Comparison of ENCODE assay signal across 8 cellular contexts in genomic region chr5:10760976-10761841, GRCh38. TPM values are rescaled to one million over a fixed set of nuclear protein-coding genes. Genes with fewer than 3 reads are reported as not detected.
A peak's percentile ranks its signal among the peaks of the same experiment; 100 is the strongest.
DNase-seq lines count a peak whose midpoint lies in the region; ATAC-seq and FAIRE-seq lines count a peak whose summit lies in the region.

A gene with protein sequence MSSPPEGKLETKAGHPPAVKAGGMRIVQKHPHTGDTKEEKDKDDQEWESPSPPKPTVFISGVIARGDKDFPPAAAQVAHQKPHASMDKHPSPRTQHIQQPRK (minus strand): TSS chr5:10761234. CDS start chr5:10761068, 166 bp downstream.

- H3K4me1 Mint-ChIP-seq in activated T-helper 1 cell treated with anti-CD3 and anti-CD28 coated beads, Interleukin-12 subunit alpha, Interleukin-12 subunit beta, Interleukin-2, Interleukin-4 antibody, amounts not matched to agents 30 ng/mL and 10 ng/mL and 1 ng/mL, durations not matched to agents 14 hours and 24 hours and 36 hours (ENCODE audit: low read depth): peaks cover 51% of the 10 kb centered on the region
- peaks cover 44 to 58% (median 52%) of the 10 kb centered on the region in 3 donors for H3K4me1 Mint-ChIP-seq in naive B cell
- peaks cover 60% of the 10 kb centered on the region for H3K4me1 Mint-ChIP-seq in stimulated activated memory B cell treated with anti-CD40 and anti-IgM and Interleukin-4, amounts not matched to agents 10 μg/mL and 1 μg/mL and 100 μg/mL, for 72 hours

- H3K27me3 Mint-ChIP-seq in activated T-helper 1 cell treated with anti-CD3 and anti-CD28 coated beads, Interleukin-12 subunit alpha, Interleukin-12 subunit beta, Interleukin-2, Interleukin-4 antibody, amounts not matched to agents 30 ng/mL and 10 ng/mL and 1 ng/mL, durations not matched to agents 14 hours and 24 hours and 36 hours (ENCODE audit: insufficient read depth): peaks cover 9% of the 10 kb centered on the region
- H3K27me3 Mint-ChIP-seq in naive B cell: no peaks in the 10 kb centered on the region
- no peaks in the 10 kb centered on the region for H3K27me3 Mint-ChIP-seq in stimulated activated memory B cell treated with anti-CD40 and anti-IgM and Interleukin-4, amounts not matched to agents 10 μg/mL and 1 μg/mL and 100 μg/mL, for 72 hours

- peak; percentile 78 for DNase-seq in DMS53 treated with DMSO at 0.1 percent for 48 hours (lab: John Stamatoyannopoulos, UW; ENCODE audit: unreplicated experiment)
- DNase-seq in Jurkat, Clone E6-1 (ENCODE audit: low read depth, low spot score): peak; percentile 82
- peak; percentile 82 for DNase-seq in RCC 7860 (ENCODE audit: low spot score)
- DNase-seq in activated T-helper 1 cell treated with anti-CD3 and anti-CD28 coated beads, Interleukin-12 subunit alpha, Interleukin-12 subunit beta, Interleukin-2, Interleukin-4 antibody, amounts not matched to agents 30 ng/mL and 10 ng/mL and 1 ng/mL, durations not matched to agents 14 hours and 24 hours and 36 hours (ENCODE audit: low spot score): peak; percentile 91
- peak; percentile 88 for DNase-seq in fibroblast of gingiva (ENCODE audit: low read depth)
- peak; percentile 93 for DNase-seq in naive B cell

- no peak for FAIRE-seq in RCC 7860 (lab: Jason Lieb, UNC)

- H3K27ac Mint-ChIP-seq in activated T-helper 1 cell treated with anti-CD3 and anti-CD28 coated beads, Interleukin-12 subunit alpha, Interleukin-12 subunit beta, Interleukin-2, Interleukin-4 antibody, amounts not matched to agents 30 ng/mL and 10 ng/mL and 1 ng/mL, durations not matched to agents 14 hours and 24 hours and 36 hours: peak within 1 kb of the TSS; percentile 89
- peak within 1 kb of the TSS; percentile 89 to 98 (median 98) for H3K27ac Mint-ChIP-seq in naive B cell
- peak within 1 kb of the TSS; percentile 85 for H3K27ac Mint-ChIP-seq in stimulated activated memory B cell treated with anti-CD40 and anti-IgM and Interleukin-4, amounts not matched to agents 10 μg/mL and 1 μg/mL and 100 μg/mL, for 72 hours

- intact Hi-C loops in activated T-helper 1 cell treated with anti-CD3 and anti-CD28 coated beads, Interleukin-12 subunit alpha, Interleukin-12 subunit beta, Interleukin-2, Interleukin-4 antibody, amounts not matched to agents 30 ng/mL and 10 ng/mL and 1 ng/mL, durations not matched to agents 14 hours and 24 hours and 36 hours (cut with micrococcal nuclease): loop anchor here (1.0 to 5.0 kb wide), 7 partner anchors 64 to 511 kb away; partner anchors contain the start of genes ANKRD33B and CCT5

- H3K36me3 Mint-ChIP-seq in activated T-helper 1 cell treated with anti-CD3 and anti-CD28 coated beads, Interleukin-12 subunit alpha, Interleukin-12 subunit beta, Interleukin-2, Interleukin-4 antibody, amounts not matched to agents 30 ng/mL and 10 ng/mL and 1 ng/mL, durations not matched to agents 14 hours and 24 hours and 36 hours (ENCODE audit: low read depth): peaks cover 6% of the 10 kb centered on the region
- H3K36me3 Mint-ChIP-seq in naive B cell: no peaks in the 10 kb centered on the region
- peaks cover 12% of the 10 kb centered on the region for H3K36me3 Mint-ChIP-seq in stimulated activated memory B cell treated with anti-CD40 and anti-IgM and Interleukin-4, amounts not matched to agents 10 μg/mL and 1 μg/mL and 100 μg/mL, for 72 hours

- H3K9me3 Mint-ChIP-seq in activated T-helper 1 cell treated with anti-CD3 and anti-CD28 coated beads, Interleukin-12 subunit alpha, Interleukin-12 subunit beta, Interleukin-2, Interleukin-4 antibody, amounts not matched to agents 30 ng/mL and 10 ng/mL and 1 ng/mL, durations not matched to agents 14 hours and 24 hours and 36 hours: no peaks in the 10 kb centered on the region
- no peaks in the 10 kb centered on the region for H3K9me3 Mint-ChIP-seq in naive B cell
- H3K9me3 Mint-ChIP-seq in stimulated activated memory B cell treated with anti-CD40 and anti-IgM and Interleukin-4, amounts not matched to agents 10 μg/mL and 1 μg/mL and 100 μg/mL, for 72 hours: no peaks in the 10 kb centered on the region

- H3K4me3 Mint-ChIP-seq in activated T-helper 1 cell treated with anti-CD3 and anti-CD28 coated beads, Interleukin-12 subunit alpha, Interleukin-12 subunit beta, Interleukin-2, Interleukin-4 antibody, amounts not matched to agents 30 ng/mL and 10 ng/mL and 1 ng/mL, durations not matched to agents 14 hours and 24 hours and 36 hours: peak within 1 kb of the TSS; percentile 93
- peak within 1 kb of the TSS; percentile 76 to 97 (median 94) for H3K4me3 Mint-ChIP-seq in naive B cell
- peak within 1 kb of the TSS; percentile 90 for H3K4me3 Mint-ChIP-seq in stimulated activated memory B cell treated with anti-CD40 and anti-IgM and Interleukin-4, amounts not matched to agents 10 μg/mL and 1 μg/mL and 100 μg/mL, for 72 hours

- peak within 1 kb of the TSS; percentile 55 for H3K4me3 ChIP-seq in Jurkat, Clone E6-1 (ENCODE audit: low read length)

- ATAC-seq in GM21717 (IDR thresholded peaks at IDR 0.05; ENCODE audit: unreplicated experiment): peak; percentile 69
- ATAC-seq in naive B cell (ENCODE audit: low read depth in 2 of 2): peak; percentile 77
- ATAC-seq in stimulated activated memory B cell treated with anti-CD40 and anti-IgM and Interleukin-4, amounts not matched to agents 10 μg/mL and 1 μg/mL and 100 μg/mL, for 72 hours: peak; percentile 94

RNA-seq across cellular contexts. Expression of the gene that starts here (rescaled TPM):
- 98.6 TPM for polyA plus RNA-seq in Jurkat, Clone E6-1 (2012; ENCODE audit: insufficient read depth, insufficient read length)
- total RNA-seq in activated T-helper 1 cell treated with anti-CD3 and anti-CD28 coated beads, Interleukin-12 subunit alpha, Interleukin-12 subunit beta, Interleukin-2, Interleukin-4 antibody, amounts not matched to agents 30 ng/mL and 10 ng/mL and 1 ng/mL, durations not matched to agents 14 hours and 24 hours and 36 hours: 62.6 and 64.7 TPM in 2 replicates
- polyA plus RNA-seq in naive B cell (ENCODE audit: low read depth in 6 of 6): 10 to 100 TPM; 48.6 to 90.4 (median 62.8) TPM

Comparison
In these comparisons a context has a peak if more than half of its experiments do, and no peak if none do; other contexts are left out.
1. Peak in every context shown above with its lines: DNase-seq, ATAC-seq and H3K4me3 ChIP-seq.